Comparison of ENCODE assay signal across 10 cellular contexts in genomic region chr10:77636967-77637473, GRCh38. TPM values are rescaled to one million over a fixed set of nuclear protein-coding genes. Genes with fewer than 3 reads are reported as not detected.
DNase-seq lines count a peak whose midpoint lies in the region; ATAC-seq and TF ChIP-seq lines count a peak whose summit lies in the region.
"Had no signal": no experiment of that assay in that cellular context is flagged by ENCODE, and none has a peak within 500 bp of the region (broad histone marks: within the 10 kb centered on the region; RNA-seq: fewer than 3 reads in every experiment).

No MANE protein-coding gene starts in this region.

- DNase-seq in activated T-cell treated with anti-CD3 and anti-CD28 coated beads, Interleukin-2, amount 50 U/mL, for 72 hours, result no peak
- no peak for DNase-seq in activated T-cell treated with anti-CD3 and anti-CD28 coated beads, Interleukin-2, amount 50 U/mL, for 1 hour
- no peak for DNase-seq in brain microvascular endothelial cell
- DNase-seq in lower leg skin (ENCODE audit: low spot score in 2 of 2), result no peak
- no peak for DNase-seq in type B pancreatic cell (ENCODE audit: extremely low spot score, unreplicated experiment)
- no peak for DNase-seq in GF-D8 (lab: John Stamatoyannopoulos, UW)
- DNase-seq in stimulated activated naive CD4-positive, alpha-beta T cell treated with Interleukin-2 at 50 U/mL for 16 hours (lab: John Stamatoyannopoulos, UW), result no peak
- DNase-seq: NCI-H2029 had no signal

- ATAC-seq in activated T-cell treated with anti-CD3 and anti-CD28 coated beads, Interleukin-2, amount 50 U/mL, for 72 hours (replicated peaks in 1 of 2), result no peak
- ATAC-seq in GM21786 (IDR thresholded peaks at IDR 0.05; ENCODE audit: unreplicated experiment), result no peak

- no peaks in the 10 kb centered on the region for H3K27me3 ChIP-seq in brain microvascular endothelial cell (replicated peaks)

- TF ChIP-seq POLR2A in lower leg skin (IDR thresholded peaks at IDR 0.05), result no peak

- H3K27ac Mint-ChIP-seq in activated T-cell treated with anti-CD3 and anti-CD28 coated beads, Interleukin-2, amount 50 U/mL, for 72 hours, result no peak overlapping the region
- no peak overlapping the region for H3K27ac Mint-ChIP-seq in type B pancreatic cell

- H3K36me3 ChIP-seq in brain microvascular endothelial cell (replicated peaks), result no peaks in the 10 kb centered on the region

- H3K9me3 Mint-ChIP-seq in activated T-cell treated with anti-CD3 and anti-CD28 coated beads, Interleukin-2, amount 50 U/mL, for 72 hours, result no peaks in the 10 kb centered on the region
- H3K9me3 Mint-ChIP-seq in type B pancreatic cell, result no peaks in the 10 kb centered on the region

- peaks cover 78% of the 10 kb centered on the region for H3K27me3 Mint-ChIP-seq in activated T-cell treated with anti-CD3 and anti-CD28 coated beads, Interleukin-2, amount 50 U/mL, for 72 hours (ENCODE audit: low read depth)
- H3K27me3 Mint-ChIP-seq in type B pancreatic cell, result peaks cover 90% of the 10 kb centered on the region

- H3K27ac ChIP-seq in brain microvascular endothelial cell, result no peak overlapping the region

- peak overlapping the region; percentile 45 to 82 for H3K4me3 Mint-ChIP-seq in activated T-cell treated with anti-CD3 and anti-CD28 coated beads, Interleukin-2, amount 50 U/mL, for 72 hours
- H3K4me3 Mint-ChIP-seq in type B pancreatic cell, result peak overlapping the region; percentile 97

- H3K4me3 ChIP-seq in brain microvascular endothelial cell (ENCODE audit: low read depth, low read length) (peak overlapping the region; percentile 81), lower leg skin (ENCODE audit: low read depth, poor library complexity, severe bottlenecking) (peak overlapping the region; percentile 0)

- no peaks in the 10 kb centered on the region for H3K4me1 Mint-ChIP-seq in activated T-cell treated with anti-CD3 and anti-CD28 coated beads, Interleukin-2, amount 50 U/mL, for 72 hours (ENCODE audit: low read depth)
- H3K4me1 Mint-ChIP-seq in type B pancreatic cell (ENCODE audit: unreplicated experiment), result peaks cover 10% of the 10 kb centered on the region

- no peaks in the 10 kb centered on the region for H3K36me3 Mint-ChIP-seq in activated T-cell treated with anti-CD3 and anti-CD28 coated beads, Interleukin-2, amount 50 U/mL, for 72 hours (ENCODE audit: insufficient read depth in 2 of 2)
- H3K36me3 Mint-ChIP-seq in type B pancreatic cell, result peaks cover 5% of the 10 kb centered on the region

- 1 to 2% methylated on average over 45 to 52 of the region's 52 CpGs for WGBS in lower leg skin, 2 donors

- TF ChIP-seq CTCF in brain microvascular endothelial cell (IDR thresholded peaks at IDR 0.05; ENCODE audit: low read depth, low read length, missing control alignments) (no peak), lower leg skin (IDR thresholded peaks at IDR 0.05) (no peak), type B pancreatic cell (conservative IDR thresholded peaks at IDR 0.05) (peak; percentile 16)

- in situ Hi-C loops in brain microvascular endothelial cell (cut with HindIII; ENCODE audit: low pct_ligation_motif_present, low sequenced_read_pairs), result no loop called here

- intact Hi-C loops in lower leg skin (cut with DNase I; ENCODE audit: low total_unique reads), result no loop called here

RNA-seq across cellular contexts. Expression of gene KCNMA1, which starts 0.6 kb away (rescaled TPM):
- total RNA-seq in activated T-cell treated with anti-CD3 and anti-CD28 coated beads, Interleukin-2, amount 50 U/mL, for 72 hours, result 1 to 10 TPM in 1 of 2 donors, under 1 TPM in 1; 0.55 to 1.0 TPM
- total RNA-seq in lower leg skin (1 to 10 TPM; 4.1 to 9.9 (median 6.5) TPM), type B pancreatic cell (ENCODE audit: low replicate concordance) (27.9 and 30.1 TPM in 2 replicates)
- total RNA-seq: lung microvascular endothelial cell had no signal
